In the genomic region with DNA sequence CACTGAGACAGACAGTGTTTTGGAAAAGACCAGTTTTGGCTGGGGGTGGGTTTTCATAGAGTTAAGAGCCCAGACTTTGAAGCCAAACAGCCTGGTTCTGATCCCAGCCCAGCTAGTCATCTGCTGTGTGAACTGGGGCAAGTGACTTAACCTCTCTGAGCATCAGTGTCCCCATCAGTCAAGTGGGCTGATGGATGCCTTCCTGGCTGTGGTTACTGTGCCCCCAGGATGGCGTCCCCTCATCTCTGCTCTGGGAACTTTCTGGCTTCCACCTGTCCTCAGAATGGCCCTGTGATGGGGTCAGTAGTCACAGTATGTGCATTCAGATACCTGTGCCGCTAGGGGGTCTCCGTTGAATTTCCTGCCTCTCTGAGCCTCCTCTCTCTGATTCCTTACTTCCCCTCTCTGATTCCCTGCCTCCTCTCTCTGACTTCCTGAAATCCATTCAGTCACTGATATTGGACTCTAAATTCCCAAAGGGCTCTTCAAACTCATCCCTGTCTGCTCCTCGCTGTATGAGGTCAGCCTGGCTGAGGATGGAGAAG, we compare ENCODE assay signal across 23 cellular contexts. TPM values are rescaled to one million over a fixed set of nuclear protein-coding genes. Genes with fewer than 3 reads are reported as not detected.
DNase-seq lines count a peak whose midpoint lies in the region; ATAC-seq and TF ChIP-seq lines count a peak whose summit lies in the region.
"Had no signal": no experiment of that assay in that cellular context is flagged by ENCODE, and none has a peak within 500 bp of the region (broad histone marks: within the 10 kb centered on the region; RNA-seq: fewer than 3 reads in every experiment).

No MANE protein-coding gene starts in this region.

- H4K20me1 ChIP-seq in BLaER1 (peaks cover 16% of the 10 kb centered on the region; the same call in 1 of the 2 replicates), HCT116 (ENCODE audit: insufficient read depth) (no peaks in the 10 kb centered on the region)

- H3K27me3 Mint-ChIP-seq in Calu3 (ENCODE audit: unreplicated experiment) = peaks cover 74% of the 10 kb centered on the region
- H3K27me3 Mint-ChIP-seq in activated naive CD4-positive, alpha-beta T cell treated with anti-CD3 and anti-CD28 coated beads, Interleukin-2, amount 10 ng/mL, durations not matched to agents 7 days and 5 days = peaks cover 91% of the 10 kb centered on the region
- H3K27me3 Mint-ChIP-seq in activated CD4-positive, alpha-beta T cell treated with anti-CD3 and anti-CD28 coated beads, Interleukin-2, amount 10 ng/mL, durations not matched to agents 24 days and 14 days = peaks cover 46% of the 10 kb centered on the region

- CTCF ChIA-PET in HCT116 (lab: Charles Lee) (no interaction called here), Calu3 (lab: Charles Lee) (no interaction called here)
- CTCF ChIA-PET in activated naive CD4-positive, alpha-beta T cell treated with anti-CD3 and anti-CD28 coated beads, Interleukin-2, amount 10 ng/mL, durations not matched to agents 7 days and 5 days (lab: Charles Lee) = no interaction called here

- no peak overlapping the region for H2AFZ ChIP-seq in HCT116 (ENCODE audit: low read depth, low read length, poor library complexity, severe bottlenecking)

- intact Hi-C loops in HCT116 (cut with micrococcal nuclease) = no loop called here
- intact Hi-C loops in dorsolateral prefrontal cortex (cut with DNase I) = no loop called here
- intact Hi-C loops in psoas muscle (cut with DNase I) = no loop called here
- intact Hi-C loops in Calu3 (cut with micrococcal nuclease; ENCODE audit: unreplicated experiment) = no loop called here
- intact Hi-C loops in activated CD4-positive, alpha-beta T cell treated with anti-CD3 and anti-CD28 coated beads, Interleukin-2, amount 10 ng/mL, durations not matched to agents 24 days and 14 days (cut with micrococcal nuclease) = no loop called here

- H3K27ac ChIP-seq in BLaER1 = no peak overlapping the region
- no peak overlapping the region for H3K27ac ChIP-seq in HCT116 (ENCODE audit: low read depth, low read length)
- peak overlapping the region in 26 of 59 donors; percentile 3 to 79 (median 41) for H3K27ac ChIP-seq in dorsolateral prefrontal cortex
- H3K27ac ChIP-seq in psoas muscle = peak overlapping the region; percentile 4
- H3K27ac ChIP-seq: coronary artery, esophagus squamous epithelium, RWPE1 had no signal

- H3K36me3 ChIP-seq in BLaER1 (no peaks in the 10 kb centered on the region), HCT116 (ENCODE audit: control insufficient read depth in 1 of 2, insufficient read depth in 2 of 2, low read length in 2 of 2) (no peaks in the 10 kb centered on the region), psoas muscle (ENCODE audit: insufficient read depth in 1 of 2, low read depth in 1 of 2) (no peaks in the 10 kb centered on the region)
- H3K36me3 ChIP-seq: esophagus squamous epithelium had no signal

- H3K4me1 Mint-ChIP-seq in Calu3 (ENCODE audit: low read depth, unreplicated experiment) = peaks cover 7% of the 10 kb centered on the region
- H3K4me1 Mint-ChIP-seq in activated naive CD4-positive, alpha-beta T cell treated with anti-CD3 and anti-CD28 coated beads, Interleukin-2, amount 10 ng/mL, durations not matched to agents 7 days and 5 days = peaks cover 6% of the 10 kb centered on the region
- H3K4me1 Mint-ChIP-seq in activated CD4-positive, alpha-beta T cell treated with anti-CD3 and anti-CD28 coated beads, Interleukin-2, amount 10 ng/mL, durations not matched to agents 24 days and 14 days = peaks cover 2% of the 10 kb centered on the region

- TF ChIP-seq POLR2A in HCT116 (IDR thresholded peaks at IDR 0.05; ENCODE audit: borderline replicate concordance, extremely low read depth, insufficient read depth, insufficient read length) = no peak

- H3K9me2 ChIP-seq in HCT116 (ENCODE audit: insufficient read depth) = no peaks in the 10 kb centered on the region

- peaks cover 4% of the 10 kb centered on the region for H3K36me3 Mint-ChIP-seq in Calu3 (ENCODE audit: insufficient read depth, unreplicated experiment)
- no peaks in the 10 kb centered on the region for H3K36me3 Mint-ChIP-seq in activated naive CD4-positive, alpha-beta T cell treated with anti-CD3 and anti-CD28 coated beads, Interleukin-2, amount 10 ng/mL, durations not matched to agents 7 days and 5 days
- H3K36me3 Mint-ChIP-seq in activated CD4-positive, alpha-beta T cell treated with anti-CD3 and anti-CD28 coated beads, Interleukin-2, amount 10 ng/mL, durations not matched to agents 24 days and 14 days (ENCODE audit: low read depth) = no peaks in the 10 kb centered on the region

- peak overlapping the region; percentile 65 for H3K4me2 ChIP-seq in BLaER1
- peak overlapping the region; percentile 33; the same call in 1 of the 2 replicates for H3K4me2 ChIP-seq in HCT116 (ENCODE audit: low read length)

- H3K27ac Mint-ChIP-seq in Calu3 (ENCODE audit: unreplicated experiment) = no peak overlapping the region
- H3K27ac Mint-ChIP-seq in activated naive CD4-positive, alpha-beta T cell treated with anti-CD3 and anti-CD28 coated beads, Interleukin-2, amount 10 ng/mL, durations not matched to agents 7 days and 5 days = no peak overlapping the region
- no peak overlapping the region for H3K27ac Mint-ChIP-seq in activated CD4-positive, alpha-beta T cell treated with anti-CD3 and anti-CD28 coated beads, Interleukin-2, amount 10 ng/mL, durations not matched to agents 24 days and 14 days
- H3K27ac Mint-ChIP-seq: activated T-cell treated with anti-CD3 and anti-CD28 coated beads, Interleukin-2, amount 50 U/mL, for 72 hours; progenitor cell of endocrine pancreas had no signal

- ATAC-seq in HCT116 = no peak
- ATAC-seq in psoas muscle = no peak
- ATAC-seq: activated T-cell treated with anti-CD3 and anti-CD28 coated beads, Interleukin-2, amount 50 U/mL, for 72 hours; SK-N-SH treated with all-trans-retinoic acid at 6 μM for 48 hours had no signal

- RAD21 ChIA-PET in HCT116 (lab: Charles Lee; ENCODE audit: low non-redundant PET in 1 of 2, low total read pairs in 2 of 2, uncharacterized antibody in 2 of 2, unreplicated experiment in 2 of 2) = no interaction called here

- H3K4me1 ChIP-seq in BLaER1 (peaks cover 62% of the 10 kb centered on the region), HCT116 (ENCODE audit: control insufficient read depth in 1 of 2, insufficient read depth in 2 of 2, low read length in 2 of 2) (peaks cover 20 to 42% of the 10 kb centered on the region in 2 experiments), psoas muscle (peaks cover 11% of the 10 kb centered on the region)

- H3K9me3 Mint-ChIP-seq in Calu3 (ENCODE audit: low read depth, unreplicated experiment) = no peaks in the 10 kb centered on the region
- H3K9me3 Mint-ChIP-seq in activated naive CD4-positive, alpha-beta T cell treated with anti-CD3 and anti-CD28 coated beads, Interleukin-2, amount 10 ng/mL, durations not matched to agents 7 days and 5 days = no peaks in the 10 kb centered on the region
- H3K9me3 Mint-ChIP-seq in activated CD4-positive, alpha-beta T cell treated with anti-CD3 and anti-CD28 coated beads, Interleukin-2, amount 10 ng/mL, durations not matched to agents 24 days and 14 days = no peaks in the 10 kb centered on the region
- H3K9me3 Mint-ChIP-seq: activated T-cell treated with anti-CD3 and anti-CD28 coated beads, Interleukin-2, amount 50 U/mL, for 72 hours had no signal

- POLR2A ChIA-PET in HCT116 (lab: Charles Lee) = no interaction called here

- H3K9me3 ChIP-seq in BLaER1 = no peaks in the 10 kb centered on the region
- H3K9me3 ChIP-seq in HCT116 (ENCODE audit: control insufficient read depth in 1 of 2, insufficient read depth in 1 of 2, low read depth in 1 of 2, low read length in 2 of 2) = no peaks in the 10 kb centered on the region
- H3K9me3 ChIP-seq in psoas muscle = no peaks in the 10 kb centered on the region
- H3K9me3 ChIP-seq: esophagus squamous epithelium had no signal

- no peak overlapping the region for H3K4me3 Mint-ChIP-seq in Calu3 (ENCODE audit: low read depth, unreplicated experiment)
- H3K4me3 Mint-ChIP-seq in activated naive CD4-positive, alpha-beta T cell treated with anti-CD3 and anti-CD28 coated beads, Interleukin-2, amount 10 ng/mL, durations not matched to agents 7 days and 5 days = no peak overlapping the region
- no peak overlapping the region for H3K4me3 Mint-ChIP-seq in activated CD4-positive, alpha-beta T cell treated with anti-CD3 and anti-CD28 coated beads, Interleukin-2, amount 10 ng/mL, durations not matched to agents 24 days and 14 days
- H3K4me3 Mint-ChIP-seq: activated T-cell treated with anti-CD3 and anti-CD28 coated beads, Interleukin-2, amount 50 U/mL, for 72 hours had no signal

- TF ChIP-seq CTCF in HCT116 (IDR thresholded peaks at IDR 0.05 in 2 of 3, conservative IDR thresholded peaks at IDR 0.05 in 1 of 3; ENCODE audit: borderline replicate concordance in 1 of 3, insufficient read depth in 1 of 3, low read depth in 2 of 3, low read length in 2 of 3) (no peak), dorsolateral prefrontal cortex (IDR thresholded peaks at IDR 0.05 in 54 of 56, conservative IDR thresholded peaks at IDR 0.05 in 2 of 56; ENCODE audit: low read depth in 1 of 56, partially characterized antibody in 56 of 56) (no peak), psoas muscle (IDR thresholded peaks at IDR 0.05) (no peak), Calu3 (IDR thresholded peaks at IDR 0.05; ENCODE audit: unreplicated experiment) (no peak)

- 48 to 63% (median 59%) methylated on average over 4 of the region's 4 CpGs for WGBS in psoas muscle, 3 donors

- H3K79me2 ChIP-seq in HCT116 (ENCODE audit: insufficient read depth, low read length) = no peaks in the 10 kb centered on the region

- no TSS peak for BruUV-seq in HCT116 (replicated peaks; lab: Mats Ljungman, UMichigan)
- BruUV-seq in Calu3 (replicated peaks; lab: Mats Ljungman, UMichigan) = no TSS peak

- TF ChIP-seq RAD21 in HCT116 (IDR thresholded peaks at IDR 0.05; ENCODE audit: low read depth) = no peak

- peaks cover 34% of the 10 kb centered on the region for H3K27me3 ChIP-seq in BLaER1
- H3K27me3 ChIP-seq in HCT116 (ENCODE audit: insufficient read depth, low read length) = no peaks in the 10 kb centered on the region
- H3K27me3 ChIP-seq in dorsolateral prefrontal cortex = no peaks in the 10 kb centered on the region
- peaks cover 0 to 6% (median 0%) of the 10 kb centered on the region in 3 donors for H3K27me3 ChIP-seq in psoas muscle (ENCODE audit: insufficient read depth in 3 of 3, low read length in 2 of 3)

- no peak for DNase-seq in HCT116 (ENCODE audit: low read depth, low spot score)
- DNase-seq in dorsolateral prefrontal cortex = no peak
- no peak for DNase-seq in psoas muscle
- no peak for DNase-seq in stimulated activated CD4-positive, alpha-beta T cell treated with anti-CD3 and anti-CD28 coated beads, Interleukin-4, amount 100 ng/mL, for 4 hours
- DNase-seq in Calu3 = no peak
- DNase-seq in activated naive CD4-positive, alpha-beta T cell treated with anti-CD3 and anti-CD28 coated beads, Interleukin-2, amount 10 ng/mL, durations not matched to agents 7 days and 5 days = no peak
- no peak for DNase-seq in activated CD4-positive, alpha-beta T cell treated with anti-CD3 and anti-CD28 coated beads, Interleukin-2, amount 10 ng/mL, durations not matched to agents 24 days and 14 days
- DNase-seq: ACHN; activated CD4-positive, alpha-beta T cell treated with anti-CD3 and anti-CD28 coated beads for 4 hours; activated naive CD4-positive, alpha-beta T cell treated with anti-CD3 and anti-CD28 coated beads, Interleukin-2, amount 50 U/mL, for 16 hours; activated T-cell treated with anti-CD3 and anti-CD28 coated beads, Interleukin-2, amount 50 U/mL, for 72 hours; amygdala; esophagus squamous epithelium; islet precursor cell; KBM-7; NCI-H146; NCI-H526 had no signal

- H3K4me3 ChIP-seq in BLaER1 (no peak overlapping the region), HCT116 (replicated peaks in 1 of 2; ENCODE audit: low read depth in 1 of 2, low read length in 2 of 2) (no peak overlapping the region), dorsolateral prefrontal cortex (peak overlapping the region in 55 of 59 donors; percentile 20 to 84 (median 67)), psoas muscle (peak overlapping the region; percentile 71)

- H3K9ac ChIP-seq in BLaER1 (no peak overlapping the region), HCT116 (ENCODE audit: low read length) (peak overlapping the region; percentile 17; the same call in 1 of the 2 replicates)

RNA-seq across cellular contexts. Expression of a gene that starts 2.4 kb away (rescaled TPM):
- 2.4 TPM for total RNA-seq in HCT116 (2021; ENCODE audit: unreplicated experiment)
- polyA plus RNA-seq in HCT116 (2012) = 2.2 and 2.5 TPM in 2 replicates
- 10 to 100 TPM; 10.5 to 80.1 (median 44.5) TPM for total RNA-seq in dorsolateral prefrontal cortex
- total RNA-seq in psoas muscle = 1 to 10 TPM; 3.5 to 6.1 (median 3.7) TPM
- 1 to 10 TPM; 2.0 to 2.1 (median 2.1) TPM for polyA plus RNA-seq in psoas muscle
- total RNA-seq in Calu3 (2022) = 0.10 and 0.14 TPM in 2 replicates
- 0.09 TPM in 1 of 2 replicates, not detected in the other for total RNA-seq in activated CD4-positive, alpha-beta T cell treated with anti-CD3 and anti-CD28 coated beads, Interleukin-2, amount 10 ng/mL, durations not matched to agents 24 days and 14 days
- total RNA-seq: T-helper 2 cell treated with Interferon-gamma antibody and Interleukin-4, amounts not matched to agents 100 ng/mL and 5 ng/mL, for 36 hours had no signal

Comparison
In these comparisons a context has a peak if more than half of its experiments do, and no peak if none do; other contexts are left out.
1. H3K4me3 ChIP-seq: peak in dorsolateral prefrontal cortex (55 of 59) and psoas muscle (single experiment); none in BLaER1 (single experiment) and HCT116 (0 of 2).